Comparison of ENCODE assay signal across 1 cellular context in genomic region chr1:206716519-206717236, GRCh38.
TF ChIP-seq lines count a peak whose summit lies in the region.

No MANE protein-coding gene starts in this region.

TF ChIP-seq in K562, 482 proteins besides CTCF, POLR2A, EP300 and RAD21 (continued from another document):
- TF ChIP-seq, protein P1, sequence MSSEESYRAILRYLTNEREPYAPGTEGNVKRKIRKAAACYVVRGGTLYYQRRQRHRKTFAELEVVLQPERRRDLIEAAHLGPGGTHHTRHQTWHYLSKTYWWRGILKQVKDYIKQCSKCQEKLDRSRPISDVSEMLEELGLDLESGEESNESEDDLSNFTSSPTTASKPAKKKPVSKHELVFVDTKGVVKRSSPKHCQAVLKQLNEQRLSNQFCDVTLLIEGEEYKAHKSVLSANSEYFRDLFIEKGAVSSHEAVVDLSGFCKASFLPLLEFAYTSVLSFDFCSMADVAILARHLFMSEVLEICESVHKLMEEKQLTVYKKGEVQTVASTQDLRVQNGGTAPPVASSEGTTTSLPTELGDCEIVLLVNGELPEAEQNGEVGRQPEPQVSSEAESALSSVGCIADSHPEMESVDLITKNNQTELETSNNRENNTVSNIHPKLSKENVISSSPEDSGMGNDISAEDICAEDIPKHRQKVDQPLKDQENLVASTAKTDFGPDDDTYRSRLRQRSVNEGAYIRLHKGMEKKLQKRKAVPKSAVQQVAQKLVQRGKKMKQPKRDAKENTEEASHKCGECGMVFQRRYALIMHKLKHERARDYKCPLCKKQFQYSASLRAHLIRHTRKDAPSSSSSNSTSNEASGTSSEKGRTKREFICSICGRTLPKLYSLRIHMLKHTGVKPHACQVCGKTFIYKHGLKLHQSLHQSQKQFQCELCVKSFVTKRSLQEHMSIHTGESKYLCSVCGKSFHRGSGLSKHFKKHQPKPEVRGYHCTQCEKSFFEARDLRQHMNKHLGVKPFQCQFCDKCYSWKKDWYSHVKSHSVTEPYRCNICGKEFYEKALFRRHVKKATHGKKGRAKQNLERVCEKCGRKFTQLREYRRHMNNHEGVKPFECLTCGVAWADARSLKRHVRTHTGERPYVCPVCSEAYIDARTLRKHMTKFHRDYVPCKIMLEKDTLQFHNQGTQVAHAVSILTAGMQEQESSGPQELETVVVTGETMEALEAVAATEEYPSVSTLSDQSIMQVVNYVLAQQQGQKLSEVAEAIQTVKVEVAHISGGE (CRISPR knock-in tag; IDR thresholded peaks at IDR 0.05): peak in 1 of 3 experiments; percentile 42; a peak in 1 of 6 replicates
- TF ChIP-seq ZBTB26 (CRISPR knock-in tag; IDR thresholded peaks at IDR 0.05): 0 out of 2 replicates have a peak, but pooled peaks have one; percentile 16
- TF ChIP-seq CSDE1 (IDR thresholded peaks at IDR 0.05): no peak
- TF ChIP-seq GATA2 (CRISPR knock-in tag; IDR thresholded peaks at IDR 0.05): no peak
- no peak for TF ChIP-seq DNMT1 (IDR thresholded peaks at IDR 0.05)
- TF ChIP-seq ZFX (CRISPR knock-in tag; IDR thresholded peaks at IDR 0.05): peak; percentile 54; the same call in 1 of the 2 replicates
- TF ChIP-seq RBM22 (IDR thresholded peaks at IDR 0.05; ENCODE audit: low read depth, low read length, poor library complexity, severe bottlenecking): no peak
- TF ChIP-seq ZNF717 (CRISPR knock-in tag; IDR thresholded peaks at IDR 0.05): no peak
